In the genomic region with DNA sequence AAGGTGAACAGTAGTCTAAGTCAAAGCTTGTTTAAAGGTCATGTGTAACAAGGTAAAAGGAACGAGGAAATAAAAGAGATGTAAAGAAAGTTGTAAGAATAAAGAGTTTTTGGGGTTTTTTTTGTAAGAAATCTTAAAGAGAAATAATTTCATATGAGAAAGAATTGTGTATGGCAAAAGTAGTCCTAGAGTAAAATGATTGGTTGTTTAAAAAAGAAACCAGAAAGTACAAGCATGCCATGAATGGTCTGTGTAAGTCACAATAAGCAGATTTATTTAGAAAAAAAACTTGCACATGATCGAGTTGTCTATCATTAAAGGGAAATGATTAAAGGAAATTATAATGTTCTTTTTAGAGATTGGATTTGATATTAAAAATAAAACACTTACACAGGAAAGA, we compare ENCODE assay signal across 24 cellular contexts.
"Had no signal": no experiment of that assay in that cellular context is flagged by ENCODE, and none has a peak within 500 bp of the region (broad histone marks: within the 10 kb centered on the region; RNA-seq: fewer than 3 reads in every experiment).

No MANE protein-coding gene starts in this region.

- H3K36me3 Mint-ChIP-seq: IgD-negative memory B cell, T-cell had no signal

- H3K9me2 ChIP-seq: SK-N-SH had no signal

- H3K4me1 Mint-ChIP-seq: IgD-negative memory B cell, T-cell had no signal

- ATAC-seq: HepG2, K562, Panc1, PC-3, T-cell had no signal

- H3K4me3 ChIP-seq: K562 had no signal

- H3K27ac Mint-ChIP-seq: IgD-negative memory B cell, T-cell had no signal

- H3K27me3 Mint-ChIP-seq: IgD-negative memory B cell, T-cell had no signal

- H3K27ac ChIP-seq: KMS-11, RWPE1 had no signal

- DNase-seq: Kasumi-1, MM.1S, NCI-H1048, NCI-H1105, NCI-H1417, NCI-H1436 treated with DMSO at 0.1 percent for 48 hours, NCI-H1694, NCI-H187 treated with DMSO at 0.1 percent for 48 hours, NCI-H2029 treated with DMSO at 0.1 percent for 48 hours, NCI-H2227 treated with DMSO at 0.1 percent for 48 hours, NCI-H524, NCI-H526 treated with DMSO at 0.1 percent for 48 hours, NCI-H774, PC-3, SHP77, SK-N-SH, SW 1271, T-cell had no signal

- H3K4me2 ChIP-seq: KMS-11, SK-N-SH had no signal

- H3K4me3 Mint-ChIP-seq: IgD-negative memory B cell, T-cell had no signal
